In the genomic region with DNA sequence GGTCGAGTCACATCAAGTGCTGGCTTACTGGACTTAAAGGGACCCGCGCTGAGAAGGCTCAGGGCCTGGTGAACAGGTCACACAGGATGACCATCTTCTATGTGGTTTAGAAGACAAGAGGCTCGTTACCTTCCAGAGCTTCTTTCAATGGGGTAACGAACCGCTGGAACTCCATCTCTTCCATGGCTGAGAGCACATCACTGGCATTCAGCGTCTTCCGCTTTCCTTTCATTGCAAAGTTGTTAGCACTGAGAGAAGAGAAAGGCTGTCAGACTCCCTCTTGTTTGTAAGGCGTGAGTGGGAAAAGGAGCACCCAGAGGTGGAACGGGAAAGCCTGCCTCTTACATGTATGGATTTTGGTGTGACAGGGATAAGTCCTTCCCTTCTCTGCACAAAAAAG, we compare ENCODE assay signal across 8 cellular contexts. TPM values are rescaled to one million over a fixed set of nuclear protein-coding genes. Genes with fewer than 3 reads are reported as not detected.
DNase-seq lines count a peak whose midpoint lies in the region; ATAC-seq and TF ChIP-seq lines count a peak whose summit lies in the region.

No MANE protein-coding gene starts in this region.

- no peaks in the 10 kb centered on the region for H3K27me3 Mint-ChIP-seq in activated T-cell treated with anti-CD3 and anti-CD28 coated beads, Interleukin-2, amount 50 U/mL, for 4 hours (ENCODE audit: low read depth)

- 28 to 42% (median 35%) methylated on average over 10 of the region's 10 CpGs for WGBS in adrenal gland, 4 donors
- 42% methylated on average over 10 of the region's 10 CpGs for WGBS in liver
- WGBS in transverse colon (ENCODE audit: low coverage in 1 of 2), 2 donors = 28 to 29% methylated on average over 1 to 10 of the region's 10 CpGs

- DNase-seq in activated T-cell treated with anti-CD3 and anti-CD28 coated beads, Interleukin-2, amount 50 U/mL, for 4 hours = no peak
- DNase-seq in activated T-cell treated with anti-CD3 and anti-CD28 coated beads for 4 hours = no peak
- DNase-seq in adrenal gland = no peak
- DNase-seq in transverse colon = no peak
- no peak for DNase-seq in KG1 (lab: John Stamatoyannopoulos, UW)

- TF ChIP-seq RAD21 in liver (IDR thresholded peaks at IDR 0.05) = no peak

- H3K9me3 ChIP-seq in adrenal gland (replicated peaks in 1 of 3) = no peaks in the 10 kb centered on the region
- no peaks in the 10 kb centered on the region for H3K9me3 ChIP-seq in liver (ENCODE audit: control insufficient read depth in 4 of 4, low read length in 3 of 4)
- no peaks in the 10 kb centered on the region for H3K9me3 ChIP-seq in transverse colon

- no peak for TF ChIP-seq EP300 in transverse colon (IDR thresholded peaks at IDR 0.05; ENCODE audit: low read depth)

- H3K36me3 Mint-ChIP-seq in activated T-cell treated with anti-CD3 and anti-CD28 coated beads, Interleukin-2, amount 50 U/mL, for 4 hours (ENCODE audit: insufficient read depth) = peaks cover 23% of the 10 kb centered on the region

- ATAC-seq in activated T-cell treated with anti-CD3 and anti-CD28 coated beads, Interleukin-2, amount 50 U/mL, for 4 hours = no peak
- ATAC-seq in HG03135 (IDR thresholded peaks at IDR 0.05; ENCODE audit: unreplicated experiment) = no peak
- ATAC-seq in GM18520 (IDR thresholded peaks at IDR 0.05; ENCODE audit: unreplicated experiment) = no peak

- peaks cover 27% of the 10 kb centered on the region for H3K4me1 Mint-ChIP-seq in activated T-cell treated with anti-CD3 and anti-CD28 coated beads, Interleukin-2, amount 50 U/mL, for 4 hours (ENCODE audit: low read depth)

- TF ChIP-seq CTCF in adrenal gland (IDR thresholded peaks at IDR 0.05) = no peak
- TF ChIP-seq CTCF in liver (IDR thresholded peaks at IDR 0.05; ENCODE audit: low read depth, low read length, missing input control) = no peak
- TF ChIP-seq CTCF in transverse colon (IDR thresholded peaks at IDR 0.05) = no peak

- TF ChIP-seq POLR2A in adrenal gland (IDR thresholded peaks at IDR 0.05) (no peak), transverse colon (IDR thresholded peaks at IDR 0.05) (no peak)

- H3K9ac ChIP-seq in liver (ENCODE audit: low read depth in 1 of 2, low read length in 2 of 2) = peak overlapping the region; percentile 85 to 91

- H3K36me3 ChIP-seq in adrenal gland (replicated peaks in 1 of 2) (peaks cover 0 to 20% of the 10 kb centered on the region in 2 donors), liver (ENCODE audit: control insufficient read depth in 4 of 4, insufficient read depth in 3 of 4, low read depth in 1 of 4, low read length in 3 of 4) (peaks cover 0 to 13% (median 4%) of the 10 kb centered on the region in 4 donors), transverse colon (peaks cover 0 to 11% (median 0%) of the 10 kb centered on the region in 4 donors)

- in situ Hi-C loops in transverse colon (cut with MboI; ENCODE audit: low pct_ligation_motif_present in 1 of 4, low pct_unique_long_range_greater_than_20kb in 1 of 4, low sequenced_read_pairs in 3 of 4) = loop anchor here in 3 of 4 donors (10.0 kb wide), 3 partner anchors 95 to 135 kb away; a partner anchor contains a TSS

- H3K27me3 ChIP-seq in adrenal gland (no peaks in the 10 kb centered on the region), liver (ENCODE audit: control insufficient read depth in 4 of 4, insufficient read depth in 4 of 4, low read length in 3 of 4) (no peaks in the 10 kb centered on the region), transverse colon (no peaks in the 10 kb centered on the region)

- no peaks in the 10 kb centered on the region for H3K9me3 Mint-ChIP-seq in activated T-cell treated with anti-CD3 and anti-CD28 coated beads, Interleukin-2, amount 50 U/mL, for 4 hours

- H3K4me1 ChIP-seq in adrenal gland (replicated peaks in 1 of 2) (peaks cover 0 to 22% of the 10 kb centered on the region in 2 donors), liver (ENCODE audit: control insufficient read depth in 4 of 4, insufficient read depth in 4 of 4, low read length in 3 of 4) (peaks cover 0 to 30% (median 15%) of the 10 kb centered on the region in 4 donors), transverse colon (peaks cover 6 to 31% (median 13%) of the 10 kb centered on the region in 4 donors)

- intact Hi-C loops in adrenal gland (cut with DNase I) = loop anchor here (5.0 to 10.0 kb wide), 2 partner anchors 97 to 105 kb away; a partner anchor contains a TSS
- intact Hi-C loops in transverse colon (cut with DNase I; ENCODE audit: low total_unique reads) = loop anchor here (10.0 kb wide), 1 partner anchor 65 kb away; a partner anchor contains a TSS

- H3K4me3 ChIP-seq in adrenal gland (peak overlapping the region; percentile 20 to 96 (median 68)), liver (ENCODE audit: low read depth in 1 of 3, low read length in 3 of 3) (peak overlapping the region; percentile 88 to 99 (median 91)), transverse colon (peak overlapping the region; percentile 49 to 95 (median 75))

- H3K27ac ChIP-seq in adrenal gland (peak overlapping the region in 4 of 5 donors; percentile 92 to 97 (median 96)), liver (ENCODE audit: low read depth in 1 of 2, low read length in 2 of 2) (peak overlapping the region; percentile 96 to 98), transverse colon (peak overlapping the region; percentile 94 to 98 (median 96))

- H3K4me3 Mint-ChIP-seq in activated T-cell treated with anti-CD3 and anti-CD28 coated beads, Interleukin-2, amount 50 U/mL, for 4 hours = peak overlapping the region; percentile 98

TF ChIP-seq in liver, 16 proteins besides CTCF, POLR2A, EP300 and RAD21 (continues in another document):
- TF ChIP-seq GABPA (IDR thresholded peaks at IDR 0.05 in 1 of 2, conservative IDR thresholded peaks at IDR 0.05 in 1 of 2) (no peak), FOXA2 (IDR thresholded peaks at IDR 0.05) (no peak), SP1 (IDR thresholded peaks at IDR 0.05) (no peak), FOXA1 (IDR thresholded peaks at IDR 0.05) (no peak), RXRA (IDR thresholded peaks at IDR 0.05) (no peak), YY1 (IDR thresholded peaks at IDR 0.05) (no peak), EGR1 (IDR thresholded peaks at IDR 0.05; ENCODE audit: low read depth in 2 of 2) (no peak), JUND (IDR thresholded peaks at IDR 0.05) (no peak)
- TF ChIP-seq, protein P1, sequence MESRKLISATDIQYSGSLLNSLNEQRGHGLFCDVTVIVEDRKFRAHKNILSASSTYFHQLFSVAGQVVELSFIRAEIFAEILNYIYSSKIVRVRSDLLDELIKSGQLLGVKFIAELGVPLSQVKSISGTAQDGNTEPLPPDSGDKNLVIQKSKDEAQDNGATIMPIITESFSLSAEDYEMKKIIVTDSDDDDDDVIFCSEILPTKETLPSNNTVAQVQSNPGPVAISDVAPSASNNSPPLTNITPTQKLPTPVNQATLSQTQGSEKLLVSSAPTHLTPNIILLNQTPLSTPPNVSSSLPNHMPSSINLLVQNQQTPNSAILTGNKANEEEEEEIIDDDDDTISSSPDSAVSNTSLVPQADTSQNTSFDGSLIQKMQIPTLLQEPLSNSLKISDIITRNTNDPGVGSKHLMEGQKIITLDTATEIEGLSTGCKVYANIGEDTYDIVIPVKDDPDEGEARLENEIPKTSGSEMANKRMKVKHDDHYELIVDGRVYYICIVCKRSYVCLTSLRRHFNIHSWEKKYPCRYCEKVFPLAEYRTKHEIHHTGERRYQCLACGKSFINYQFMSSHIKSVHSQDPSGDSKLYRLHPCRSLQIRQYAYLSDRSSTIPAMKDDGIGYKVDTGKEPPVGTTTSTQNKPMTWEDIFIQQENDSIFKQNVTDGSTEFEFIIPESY (IDR thresholded peaks at IDR 0.05) = no peak
- TF ChIP-seq, protein P2, sequence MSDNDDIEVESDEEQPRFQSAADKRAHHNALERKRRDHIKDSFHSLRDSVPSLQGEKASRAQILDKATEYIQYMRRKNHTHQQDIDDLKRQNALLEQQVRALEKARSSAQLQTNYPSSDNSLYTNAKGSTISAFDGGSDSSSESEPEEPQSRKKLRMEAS (IDR thresholded peaks at IDR 0.05) = no peak

RNA-seq across cellular contexts. Expression of a gene that starts 1.0 kb away (rescaled TPM):
- total RNA-seq in activated T-cell treated with anti-CD3 and anti-CD28 coated beads, Interleukin-2, amount 50 U/mL, for 4 hours = 100 to 1,000 TPM in 2 of 3 donors, 10 to 100 TPM in 1; 97.5 to 111 (median 106) TPM
- 10 to 100 TPM; 40.2 to 53.1 (median 42.5) TPM for total RNA-seq in adrenal gland
- polyA plus RNA-seq in adrenal gland = 10 to 100 TPM; 14.9 to 79.1 (median 23.6) TPM
- 10 to 100 TPM; 20.9 to 27.5 TPM for total RNA-seq in liver
- 10 to 100 TPM; 15.7 to 24.8 TPM for polyA plus RNA-seq in liver
- total RNA-seq in transverse colon = 10 to 100 TPM in 3 of 4 donors, 1 to 10 TPM in 1; 4.2 to 58.7 (median 24.4) TPM

RNA-seq across cellular contexts. Expression of a gene that starts 1.1 kb away (rescaled TPM):
- total RNA-seq in activated T-cell treated with anti-CD3 and anti-CD28 coated beads, Interleukin-2, amount 50 U/mL, for 4 hours = 1 to 10 TPM in 2 of 3 donors, under 1 TPM in 1; 0.57 to 1.4 (median 1.1) TPM
- 1 to 10 TPM in 4 of 8 donors, under 1 TPM in 4; 0.65 to 2.3 (median 1.3) TPM for total RNA-seq in adrenal gland
- 1 to 10 TPM; 1.8 to 5.1 (median 3.1) TPM for polyA plus RNA-seq in adrenal gland
- total RNA-seq in liver = 1 to 10 TPM in 1 of 2 donors, under 1 TPM in 1; 0.09 to 1.1 TPM
- polyA plus RNA-seq in liver = under 1 TPM; 0.23 to 0.26 TPM
- total RNA-seq in transverse colon = under 1 TPM in 1 of 4 donors, not detected in 3; 0.75 TPM

RNA-seq across cellular contexts. Expression of a gene that starts 8.4 kb away (rescaled TPM):
- 10 to 100 TPM; 17.9 to 18.4 (median 18.2) TPM for total RNA-seq in activated T-cell treated with anti-CD3 and anti-CD28 coated beads, Interleukin-2, amount 50 U/mL, for 4 hours
- 100 to 1,000 TPM; 159 to 348 (median 245) TPM for total RNA-seq in adrenal gland
- polyA plus RNA-seq in adrenal gland = 100 to 1,000 TPM; 112 to 244 (median 150) TPM
- total RNA-seq in liver = 100 to 1,000 TPM in 1 of 2 donors, 10 to 100 TPM in 1; 99.1 to 258 TPM
- polyA plus RNA-seq in liver = 10 to 100 TPM; 40.2 to 49.3 TPM
- 100 to 1,000 TPM in 1 of 4 donors, 10 to 100 TPM in 3; 18.5 to 107 (median 63.0) TPM for total RNA-seq in transverse colon

RNA-seq across cellular contexts. Expression of a gene that starts 32.7 kb away (rescaled TPM):
- 10 to 100 TPM in 2 of 3 donors, 1 to 10 TPM in 1; 7.1 to 14.4 (median 12.7) TPM for total RNA-seq in activated T-cell treated with anti-CD3 and anti-CD28 coated beads, Interleukin-2, amount 50 U/mL, for 4 hours
- total RNA-seq in adrenal gland (100 to 1,000 TPM; 117 to 343 (median 243) TPM), liver (10 to 100 TPM; 26.9 to 61.2 TPM), transverse colon (100 to 1,000 TPM; 156 to 269 (median 237) TPM)
- polyA plus RNA-seq in adrenal gland (100 to 1,000 TPM in 2 of 3 donors, 10 to 100 TPM in 1; 89.1 to 300 (median 180) TPM), liver (10 to 100 TPM; 60.8 to 63.6 TPM)

RNA-seq across cellular contexts. Expression of a gene that starts 54.0 kb away (rescaled TPM):
- total RNA-seq in activated T-cell treated with anti-CD3 and anti-CD28 coated beads, Interleukin-2, amount 50 U/mL, for 4 hours = 10 to 100 TPM; 51.4 to 65.9 (median 63.5) TPM
- total RNA-seq in adrenal gland (100 to 1,000 TPM in 2 of 8 donors, 10 to 100 TPM in 6; 42.9 to 102 (median 72.1) TPM), liver (10 to 100 TPM; 13.0 to 23.0 TPM), transverse colon (100 to 1,000 TPM in 1 of 4 donors, 10 to 100 TPM in 3; 62.7 to 150 (median 80.9) TPM)
- polyA plus RNA-seq in adrenal gland (10 to 100 TPM; 34.5 to 64.9 (median 53.5) TPM), liver (10 to 100 TPM; 33.7 to 65.0 TPM)
